In genomic region chr12:89663577-89664357, GRCh38 we compare ENCODE assay signal across 8 cellular contexts. TPM values are rescaled to one million over a fixed set of nuclear protein-coding genes. Genes with fewer than 3 reads are reported as not detected.
DNase-seq lines count a peak whose midpoint lies in the region; ATAC-seq and TF ChIP-seq lines count a peak whose summit lies in the region.

No MANE protein-coding gene starts in this region.

- peaks cover 32% of the 10 kb centered on the region for H3K4me1 ChIP-seq in smooth muscle cell (ENCODE audit: low read depth)

- WGBS in smooth muscle cell (ENCODE audit: low lambda C conversion rate) = 41% methylated on average over 4 of the region's 4 CpGs

- no peak overlapping the region for H2AFZ ChIP-seq in smooth muscle cell (ENCODE audit: low read depth)

- no peak for TF ChIP-seq CTCF in brain (conservative IDR thresholded peaks at IDR 0.05)
- TF ChIP-seq CTCF in smooth muscle cell (IDR thresholded peaks at IDR 0.05; ENCODE audit: borderline replicate concordance, insufficient read depth, poor library complexity, severe bottlenecking) = no peak

- no peaks in the 10 kb centered on the region for H3K27me3 ChIP-seq in smooth muscle cell (ENCODE audit: low read depth)

- no peak overlapping the region for H3K4me3 ChIP-seq in smooth muscle cell

- H3K27ac ChIP-seq in smooth muscle cell (ENCODE audit: low read depth) = no peak overlapping the region

- peak overlapping the region in 3 of 5 experiments; percentile 3 to 60 (median 8) for H3K27ac Mint-ChIP-seq in brain

- ATAC-seq in HG02642 (IDR thresholded peaks at IDR 0.05; ENCODE audit: poor library complexity, unreplicated experiment) = peak; percentile 78

- H3K4me3 Mint-ChIP-seq in brain = peak overlapping the region in 2 of 5 experiments; percentile 6 to 10

- peaks cover 0 to 7% (median 3%) of the 10 kb centered on the region in 5 experiments for H3K9me3 Mint-ChIP-seq in brain

- no peaks in the 10 kb centered on the region for H3K36me3 ChIP-seq in smooth muscle cell (ENCODE audit: low read depth)

- no peaks in the 10 kb centered on the region for H3K9me3 ChIP-seq in smooth muscle cell (replicated peaks; ENCODE audit: low read depth)

- peaks cover 13% of the 10 kb centered on the region for H3F3A ChIP-seq in smooth muscle cell (ENCODE audit: low read depth)

- H3K4me2 ChIP-seq in smooth muscle cell = peak overlapping the region; percentile 48

- H3K9ac ChIP-seq in smooth muscle cell (ENCODE audit: low read depth) = no peak overlapping the region

- H4K20me1 ChIP-seq in smooth muscle cell (ENCODE audit: low read depth) = peaks cover 83% of the 10 kb centered on the region

- no peaks in the 10 kb centered on the region for H3K27me3 Mint-ChIP-seq in brain

- peaks cover 20% of the 10 kb centered on the region for H3K36me3 Mint-ChIP-seq in brain

- peak; percentile 17 for DNase-seq in activated CD8-positive, alpha-beta memory T cell treated with anti-CD3 and anti-CD28 coated beads, Interleukin-2, amount 50 U/mL, for 4 hours
- DNase-seq in activated CD8-positive, alpha-beta memory T cell treated with anti-CD3 and anti-CD28 coated beads for 24 hours = no peak
- peak; percentile 19 for DNase-seq in NCI-H460 (ENCODE audit: extremely low read depth, low read depth)
- no peak for DNase-seq in smooth muscle cell (lab: John Stamatoyannopoulos, UW; ENCODE audit: unreplicated experiment)
- DNase-seq in superior temporal gyrus (ENCODE audit: extremely low spot score) = no peak
- no peak for DNase-seq in HuH-7.5 (ENCODE audit: low spot score)

- peaks cover 55% of the 10 kb centered on the region for H3K4me1 Mint-ChIP-seq in brain

- H3K79me2 ChIP-seq in smooth muscle cell (ENCODE audit: low read depth) = peaks cover 100% of the 10 kb centered on the region

RNA-seq across cellular contexts. Expression of gene ATP2B1, which starts 44.9 kb away (rescaled TPM):
- total RNA-seq in NCI-H460 (2014; rRNA removed; shearing (Covaris generic)) = 201 and 228 TPM in 2 replicates
- polyA plus RNA-seq in NCI-H460 (2014; cell fraction: nucleus; rRNA removed) = 58.2 and 80.2 TPM in 2 replicates
- polyA plus RNA-seq in brain (ENCODE audit: insufficient read depth, low read depth, low replicate concordance) (12.0 TPM), smooth muscle cell (42.8 and 76.2 TPM in 2 replicates)
- total RNA-seq in smooth muscle cell = 70.1 and 81.7 TPM in 2 replicates

Comparison
In these comparisons a context has a peak if more than half of its experiments do, and no peak if none do; other contexts are left out.
1. DNase-seq: peak in activated CD8-positive, alpha-beta memory T cell treated with anti-CD3 and anti-CD28 coated beads, Interleukin-2, amount 50 U/mL, for 4 hours (single experiment) and NCI-H460 (single experiment); none in activated CD8-positive, alpha-beta memory T cell treated with anti-CD3 and anti-CD28 coated beads for 24 hours (single experiment), smooth muscle cell (single experiment), superior temporal gyrus (single experiment) and HuH-7.5 (single experiment).